ENCODE assay signal across 28 cellular contexts in the genomic region with DNA sequence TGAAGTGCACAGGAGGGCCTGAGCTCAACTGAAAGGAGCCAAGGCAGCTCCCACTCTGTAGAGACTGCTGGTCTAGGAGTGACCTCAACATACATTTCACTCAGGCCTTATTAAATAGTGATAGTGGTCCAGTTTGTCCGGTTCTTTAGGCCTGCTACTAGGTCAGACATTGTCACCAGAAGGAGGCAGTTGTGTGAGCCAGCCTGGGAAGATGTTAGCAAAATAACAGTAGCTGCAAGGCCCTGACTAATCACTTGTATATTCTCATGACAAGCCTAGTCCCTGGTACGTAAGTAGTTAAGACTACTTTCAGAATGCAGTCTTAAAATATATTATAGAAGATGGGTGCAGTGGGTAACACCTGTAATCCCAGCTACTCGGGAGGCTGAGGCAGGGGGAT.
A peak's percentile ranks its signal among the peaks of the same experiment; 100 is the strongest.
DNase-seq lines count a peak whose midpoint lies in the region; ATAC-seq, FAIRE-seq and TF ChIP-seq lines count a peak whose summit lies in the region.
"Had no signal": no experiment of that assay in that cellular context is flagged by ENCODE, and none has a peak within 500 bp of the region (broad histone marks: within the 10 kb centered on the region; RNA-seq: fewer than 3 reads in every experiment).

No MANE protein-coding gene starts in this region.

- in situ Hi-C loops in GM23248 (cut with MboI) (no loop called here), brain microvascular endothelial cell (cut with HindIII; ENCODE audit: low pct_ligation_motif_present, low sequenced_read_pairs) (no loop called here)

- H3K9ac ChIP-seq in GM23248 = no peak overlapping the region
- peak overlapping the region; percentile 43 for H3K9ac ChIP-seq in keratinocyte (ENCODE audit: control insufficient read depth, extremely low read depth, insufficient read depth, low read length)
- H3K9ac ChIP-seq: KMS-11 had no signal

- no peaks in the 10 kb centered on the region for H3K27me3 ChIP-seq in GM23248 (replicated peaks; ENCODE audit: insufficient read depth)
- no peaks in the 10 kb centered on the region for H3K27me3 ChIP-seq in brain microvascular endothelial cell (replicated peaks)
- no peaks in the 10 kb centered on the region for H3K27me3 ChIP-seq in keratinocyte (ENCODE audit: control insufficient read depth, extremely low read depth, insufficient read depth, low read length)
- H3K27me3 ChIP-seq: esophagus squamous epithelium, gastrocnemius medialis had no signal

- peaks cover 5% of the 10 kb centered on the region; the same call in 1 of the 2 replicates for H3K4me1 ChIP-seq in GM23248 (ENCODE audit: insufficient read depth)
- H3K4me1 ChIP-seq in keratinocyte (ENCODE audit: control insufficient read depth, extremely low read depth, insufficient read depth, low read length) = peaks cover 37% of the 10 kb centered on the region
- H3K4me1 ChIP-seq: gastrocnemius medialis, lower lobe of right lung had no signal

- TF ChIP-seq CTCF in brain microvascular endothelial cell (IDR thresholded peaks at IDR 0.05; ENCODE audit: low read depth, low read length, missing control alignments) = no peak
- peak in 2 of 3 experiments; percentile 25 to 26 for TF ChIP-seq CTCF in keratinocyte (optimal IDR thresholded peaks at IDR 0.05 in 1 of 3, IDR thresholded peaks at IDR 0.05 in 1 of 3, conservative IDR thresholded peaks at IDR 0.05 in 1 of 3; ENCODE audit: extremely low read depth in 1 of 3, insufficient read depth in 2 of 3, low read length in 3 of 3)
- TF ChIP-seq CTCF in GM20000 (IDR thresholded peaks at IDR 0.05; ENCODE audit: extremely low read depth, missing control alignments) = no peak

- H3K4me3 ChIP-seq in GM23248 (no peak overlapping the region), brain microvascular endothelial cell (ENCODE audit: low read depth, low read length) (no peak overlapping the region), keratinocyte (ENCODE audit: control insufficient read depth in 2 of 3, extremely low read depth in 1 of 3, insufficient read depth in 2 of 3, low read depth in 1 of 3, low read length in 3 of 3) (peak overlapping the region in 1 of 3 experiments; percentile 0)
- H3K4me3 ChIP-seq: esophagus squamous epithelium, gastrocnemius medialis, lower lobe of right lung, mucosa of descending colon had no signal

- H2AFZ ChIP-seq in GM23248 (no peak overlapping the region), keratinocyte (ENCODE audit: control insufficient read depth, low read length) (peak overlapping the region; percentile 52)

- DNase-seq in GM23248 (peak; percentile 38), M059J (ENCODE audit: low read depth) (peak; percentile 43), brain microvascular endothelial cell (peak; percentile 24), keratinocyte (ENCODE audit: low read depth, low spot score) (peak; percentile 9), GM20000 (ENCODE audit: low spot score) (no peak), substantia nigra (lab: John Stamatoyannopoulos, UW) (no peak)
- DNase-seq in activated CD4-positive, alpha-beta T cell treated with anti-CD3 and anti-CD28 coated beads for 1 hour = no peak
- DNase-seq: activated CD4-positive, alpha-beta memory T cell treated with anti-CD3 and anti-CD28 coated beads for 36 hours; activated naive CD8-positive, alpha-beta T cell treated with anti-CD3 and anti-CD28 coated beads, Interleukin-2, amount 50 U/mL, for 24 hours; activated T-cell treated with anti-CD3 and anti-CD28 coated beads, Interleukin-2, amount 50 U/mL, for 72 hours; C1 segment of cervical spinal cord; COR-L47; DMS53; endodermal cell; esophagus squamous epithelium; gastrocnemius medialis; GDM1; lower lobe of right lung; mucosa of descending colon; natural killer cell; NCI-H446 treated with DMSO at 0.1 percent for 48 hours; NCI-H82; RPMI8226; T-helper 1 cell had no signal

- H3K9me1 ChIP-seq in keratinocyte (ENCODE audit: control insufficient read depth, extremely low read depth, insufficient read depth, low read length) = no peaks in the 10 kb centered on the region

- ATAC-seq in GM19351 (IDR thresholded peaks at IDR 0.05; ENCODE audit: unreplicated experiment) = no peak
- ATAC-seq: activated naive CD8-positive, alpha-beta T cell treated with anti-CD3 and anti-CD28 coated beads, Interleukin-2, amount 50 U/mL, for 24 hours; activated T-cell treated with anti-CD3 and anti-CD28 coated beads, Interleukin-2, amount 50 U/mL, for 72 hours; gastrocnemius medialis; lower lobe of right lung; mucosa of descending colon; natural killer cell; stimulated activated effector memory CD8-positive, alpha-beta T cell treated with anti-CD3 and anti-CD28 coated beads, Interleukin-12 subunit alpha, Interleukin-12 subunit beta, amount 100 ng/mL, for 72 hours had no signal

- H3K9me2 ChIP-seq in GM23248 (ENCODE audit: insufficient read depth) = no peaks in the 10 kb centered on the region

- H3K4me2 ChIP-seq in GM23248 (ENCODE audit: unreplicated experiment) = no peak overlapping the region
- peak overlapping the region; percentile 71 for H3K4me2 ChIP-seq in keratinocyte (ENCODE audit: control insufficient read depth, extremely low read depth, insufficient read depth, low read depth, low read length)
- H3K4me2 ChIP-seq: KMS-11 had no signal

- no peaks in the 10 kb centered on the region for H3K79me2 ChIP-seq in GM23248 (ENCODE audit: insufficient read depth)
- H3K79me2 ChIP-seq in keratinocyte (ENCODE audit: control insufficient read depth, insufficient read depth, low read length) = no peaks in the 10 kb centered on the region

- H3K27ac ChIP-seq in GM23248 (no peak overlapping the region), brain microvascular endothelial cell (no peak overlapping the region), keratinocyte (ENCODE audit: control insufficient read depth, insufficient read depth, low read length) (peak overlapping the region; percentile 75), substantia nigra (ENCODE audit: low read depth, low read length, poor library complexity, severe bottlenecking) (no peak overlapping the region)
- H3K27ac ChIP-seq: esophagus squamous epithelium, gastrocnemius medialis, KMS-11, lower lobe of right lung had no signal

- no peaks in the 10 kb centered on the region for H3F3A ChIP-seq in GM23248 (ENCODE audit: insufficient read depth)

- H3K9me3 ChIP-seq in GM23248 (ENCODE audit: low read depth) (no peaks in the 10 kb centered on the region), keratinocyte (ENCODE audit: control insufficient read depth, low read depth, low read length) (no peaks in the 10 kb centered on the region)
- H3K9me3 ChIP-seq: esophagus squamous epithelium, gastrocnemius medialis, lower lobe of right lung, mucosa of descending colon had no signal

- dilution Hi-C loops in keratinocyte (cut with MboI; ENCODE audit: extremely low pct_ligation_motif_present, low sequenced_read_pairs) = no loop called here

- 78 to 79% methylated on average over 3 of the region's 3 CpGs for WGBS in GM23248 (ENCODE audit: low coverage in 1 of 2, low lambda C conversion rate in 2 of 2, missing lambda C conversion rate in 2 of 2), 2 experiments

- H4K20me1 ChIP-seq in GM23248 (ENCODE audit: insufficient read depth) (no peaks in the 10 kb centered on the region), keratinocyte (ENCODE audit: control insufficient read depth, extremely low read depth, insufficient read depth, low read length) (no peaks in the 10 kb centered on the region)

- peak; percentile 62 for FAIRE-seq in keratinocyte (lab: Jason Lieb, UNC)
- FAIRE-seq: H1 had no signal

- H3K36me3 ChIP-seq in GM23248 (ENCODE audit: low read depth) = no peaks in the 10 kb centered on the region
- no peaks in the 10 kb centered on the region for H3K36me3 ChIP-seq in brain microvascular endothelial cell (replicated peaks)
- H3K36me3 ChIP-seq in keratinocyte (ENCODE audit: control insufficient read depth in 2 of 2, extremely low read depth in 1 of 2, insufficient read depth in 2 of 2, low read length in 2 of 2) = no peaks in the 10 kb centered on the region
- H3K36me3 ChIP-seq: esophagus squamous epithelium, gastrocnemius medialis, lower lobe of right lung had no signal

Comparison
In these comparisons a context has a peak if more than half of its experiments do, and no peak if none do; other contexts are left out.
1. DNase-seq: peak in GM23248 (single experiment), M059J (single experiment), brain microvascular endothelial cell (single experiment) and keratinocyte (single experiment); none in activated CD4-positive, alpha-beta T cell treated with anti-CD3 and anti-CD28 coated beads for 1 hour (single experiment), GM20000 (single experiment) and substantia nigra (0 of 49).
2. CTCF ChIP-seq: peak in keratinocyte (2 of 3); none in brain microvascular endothelial cell (single experiment) and GM20000 (single experiment).